Comparison of ENCODE assay signal across 1 cellular context in genomic region chr17:7613769-7614421, GRCh38.
A peak's percentile ranks its signal among the peaks of the same experiment; 100 is the strongest.
TF ChIP-seq lines count a peak whose summit lies in the region.

No MANE protein-coding gene starts in this region.

TF ChIP-seq in H1, 55 proteins besides CTCF, POLR2A, EP300 and RAD21:
- TF ChIP-seq SRF (IDR thresholded peaks at IDR 0.05; ENCODE audit: low read depth, low read length) (no peak), ASH2L (IDR thresholded peaks at IDR 0.05; ENCODE audit: low read length) (no peak), RXRA (IDR thresholded peaks at IDR 0.05; ENCODE audit: insufficient read depth, low read depth, low read length) (no peak), SAP30 (IDR thresholded peaks at IDR 0.05; ENCODE audit: insufficient read depth, insufficient replicate concordance, low read length) (peak; percentile 27), TCF12 (IDR thresholded peaks at IDR 0.05; ENCODE audit: low read depth, low read length) (no peak), TAF7 (optimal IDR thresholded peaks at IDR 0.05; ENCODE audit: borderline replicate concordance, low read depth, low read length) (no peak)
- TF ChIP-seq, protein P1, sequence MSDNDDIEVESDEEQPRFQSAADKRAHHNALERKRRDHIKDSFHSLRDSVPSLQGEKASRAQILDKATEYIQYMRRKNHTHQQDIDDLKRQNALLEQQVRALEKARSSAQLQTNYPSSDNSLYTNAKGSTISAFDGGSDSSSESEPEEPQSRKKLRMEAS (IDR thresholded peaks at IDR 0.05), result no peak
